18 cellular contexts compared by ENCODE assay signal in genomic region chr14:86892167-86892956, GRCh38.
DNase-seq lines count a peak whose midpoint lies in the region; ATAC-seq and TF ChIP-seq lines count a peak whose summit lies in the region.
"Had no signal": no experiment of that assay in that cellular context is flagged by ENCODE, and none has a peak within 500 bp of the region (broad histone marks: within the 10 kb centered on the region; RNA-seq: fewer than 3 reads in every experiment).

No MANE protein-coding gene starts in this region.

- no peak overlapping the region for H3K4me2 ChIP-seq in PC-3 (ENCODE audit: low read length)

- intact Hi-C loops in PC-3 (cut with micrococcal nuclease): no loop called here
- intact Hi-C loops in CD4-positive, alpha-beta memory T cell (cut with micrococcal nuclease): no loop called here

- H3K27ac ChIP-seq in PC-3 (ENCODE audit: low read length): no peak overlapping the region
- no peak overlapping the region for H3K27ac ChIP-seq in CD4-positive, alpha-beta memory T cell (ENCODE audit: low read depth, low read length)
- H3K27ac ChIP-seq: Peyer's patch had no signal

- no peak overlapping the region for H3K4me3 Mint-ChIP-seq in progenitor cell of endocrine pancreas (ENCODE audit: low read depth)
- no peak overlapping the region for H3K4me3 Mint-ChIP-seq in CD4-positive, alpha-beta memory T cell
- H3K4me3 Mint-ChIP-seq: T-cell had no signal

- no peaks in the 10 kb centered on the region for H3K4me1 ChIP-seq in PC-3 (ENCODE audit: insufficient read depth, low read length)
- no peaks in the 10 kb centered on the region for H3K4me1 ChIP-seq in CD4-positive, alpha-beta memory T cell (ENCODE audit: insufficient read depth, low read length)
- H3K4me1 ChIP-seq: Peyer's patch had no signal

- no peak overlapping the region for H2AFZ ChIP-seq in PC-3 (ENCODE audit: low read length)

- CTCF ChIA-PET in PC-3 (lab: Charles Lee): no interaction called here
- CTCF ChIA-PET in CD4-positive, alpha-beta memory T cell (lab: Charles Lee; ENCODE audit: partially characterized antibody): no interaction called here

- H3F3A ChIP-seq in PC-3 (ENCODE audit: low read length, unreplicated experiment): no peaks in the 10 kb centered on the region

- no TSS peak for BruUV-seq in PC-3 (replicated peaks; lab: Mats Ljungman, UMichigan)

- POLR2A ChIA-PET in PC-3 (lab: Charles Lee; ENCODE audit: unreplicated experiment): no interaction called here
- POLR2A ChIA-PET in CD4-positive, alpha-beta memory T cell (lab: Charles Lee; ENCODE audit: partially characterized antibody): no interaction called here

- H3K27me3 ChIP-seq in PC-3 (ENCODE audit: low read length): no peaks in the 10 kb centered on the region
- no peaks in the 10 kb centered on the region for H3K27me3 ChIP-seq in CD4-positive, alpha-beta memory T cell (ENCODE audit: insufficient read depth, low read length)
- H3K27me3 ChIP-seq: MG63, Peyer's patch had no signal

- H4K20me1 ChIP-seq in PC-3 (ENCODE audit: low read length): no peaks in the 10 kb centered on the region

- TF ChIP-seq CTCF in PC-3 (conservative IDR thresholded peaks at IDR 0.05; ENCODE audit: low read depth, low read length) (no peak), progenitor cell of endocrine pancreas (IDR thresholded peaks at IDR 0.05; ENCODE audit: unreplicated experiment) (no peak)

- no peak for ATAC-seq in PC-3
- ATAC-seq: T-cell had no signal

- H3K27me3 Mint-ChIP-seq in progenitor cell of endocrine pancreas: no peaks in the 10 kb centered on the region
- H3K27me3 Mint-ChIP-seq in CD4-positive, alpha-beta memory T cell: no peaks in the 10 kb centered on the region
- H3K27me3 Mint-ChIP-seq: T-cell had no signal

- peaks cover 21% of the 10 kb centered on the region for H3K9me3 Mint-ChIP-seq in progenitor cell of endocrine pancreas (ENCODE audit: low read depth)
- H3K9me3 Mint-ChIP-seq in CD4-positive, alpha-beta memory T cell: peaks cover 0 to 17% (median 4%) of the 10 kb centered on the region in 8 donors

- H3K4me3 ChIP-seq in PC-3 (ENCODE audit: low read length): no peak overlapping the region
- no peak overlapping the region for H3K4me3 ChIP-seq in CD4-positive, alpha-beta memory T cell (ENCODE audit: low read length in 2 of 2)
- H3K4me3 ChIP-seq: MG63, Peyer's patch had no signal

- H3K9ac ChIP-seq in PC-3 (ENCODE audit: low read length): no peak overlapping the region

- H3K79me2 ChIP-seq in PC-3 (ENCODE audit: low read length): no peaks in the 10 kb centered on the region

- H3K4me1 Mint-ChIP-seq in progenitor cell of endocrine pancreas (ENCODE audit: low read depth): peaks cover 37% of the 10 kb centered on the region
- no peaks in the 10 kb centered on the region for H3K4me1 Mint-ChIP-seq in CD4-positive, alpha-beta memory T cell
- H3K4me1 Mint-ChIP-seq: T-cell had no signal

- no peaks in the 10 kb centered on the region for H3K9me3 ChIP-seq in PC-3 (ENCODE audit: low read length)
- no peaks in the 10 kb centered on the region for H3K9me3 ChIP-seq in CD4-positive, alpha-beta memory T cell (ENCODE audit: control insufficient read depth in 1 of 2, low read length in 2 of 2)
- H3K9me3 ChIP-seq: MG63, Peyer's patch had no signal

- DNase-seq in EH (ENCODE audit: low read depth) (peak; percentile 21), PC-3 (peak; percentile 2), iris pigment epithelial cell (ENCODE audit: low read depth) (peak; percentile 11), progenitor cell of endocrine pancreas (ENCODE audit: low spot score, unreplicated experiment) (no peak), HT-29 (ENCODE audit: low spot score) (no peak), NCI-H1092 treated with DMSO at 0.1 percent for 48 hours (lab: John Stamatoyannopoulos, UW) (no peak)
- no peak for DNase-seq in CD4-positive, alpha-beta memory T cell
- DNase-seq: ACHN, C1 segment of cervical spinal cord, GDM1, MG63, NCI-H1436 treated with DMSO at 0.1 percent for 48 hours, NCI-H1930, NCI-H345, NCI-H524, NCI-H82, Peyer's patch, T-cell had no signal

- no peaks in the 10 kb centered on the region for H3K36me3 ChIP-seq in PC-3 (ENCODE audit: low read depth, low read length)
- no peaks in the 10 kb centered on the region for H3K36me3 ChIP-seq in CD4-positive, alpha-beta memory T cell (ENCODE audit: insufficient read depth, low read length)
- H3K36me3 ChIP-seq: MG63, Peyer's patch had no signal

- H3K9me2 ChIP-seq in PC-3 (replicated peaks; ENCODE audit: low read length): no peaks in the 10 kb centered on the region

- peak overlapping the region; percentile 57 for H3K27ac Mint-ChIP-seq in progenitor cell of endocrine pancreas
- H3K27ac Mint-ChIP-seq in CD4-positive, alpha-beta memory T cell: no peak overlapping the region
- H3K27ac Mint-ChIP-seq: T-cell had no signal

- peaks cover 4% of the 10 kb centered on the region for H3K36me3 Mint-ChIP-seq in progenitor cell of endocrine pancreas (ENCODE audit: insufficient read depth)
- H3K36me3 Mint-ChIP-seq in CD4-positive, alpha-beta memory T cell: no peaks in the 10 kb centered on the region
- H3K36me3 Mint-ChIP-seq: T-cell had no signal

Comparison
In these comparisons a context has a peak if more than half of its experiments do, and no peak if none do; other contexts are left out.
1. DNase-seq: peak in EH (single experiment), PC-3 (single experiment) and iris pigment epithelial cell (single experiment); none in progenitor cell of endocrine pancreas (single experiment), CD4-positive, alpha-beta memory T cell (0 of 5), HT-29 (single experiment) and NCI-H1092 treated with DMSO at 0.1 percent for 48 hours (single experiment).